10 cellular contexts compared by ENCODE assay signal in the genomic region with DNA sequence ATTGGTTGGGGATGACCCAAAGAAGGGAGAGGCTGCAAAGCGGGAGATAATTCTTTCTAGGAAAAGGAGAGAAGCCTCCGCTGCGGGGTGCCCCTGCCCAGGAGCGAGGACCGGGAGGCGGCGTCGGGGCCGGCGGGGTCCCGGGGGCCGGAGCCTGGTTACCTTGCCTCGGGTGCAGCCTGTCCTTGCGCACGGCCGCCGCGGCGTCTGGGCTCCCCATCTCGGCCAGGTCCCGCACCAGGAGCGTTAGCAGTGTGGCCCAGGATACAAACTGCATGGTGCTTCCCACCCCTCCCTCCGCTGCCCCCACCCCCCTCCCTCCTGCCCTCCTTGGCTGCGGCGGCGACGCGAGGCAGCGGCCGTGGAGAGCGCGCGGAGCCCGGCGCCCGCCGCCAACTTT. TPM values are rescaled to one million over a fixed set of nuclear protein-coding genes. Genes with fewer than 3 reads are reported as not detected.
DNase-seq lines count a peak whose midpoint lies in the region; ATAC-seq and TF ChIP-seq lines count a peak whose summit lies in the region.
"Had no signal": no experiment of that assay in that cellular context is flagged by ENCODE, and none has a peak within 500 bp of the region (broad histone marks: within the 10 kb centered on the region; RNA-seq: fewer than 3 reads in every experiment).

No MANE protein-coding gene starts in this region.

- peak in 1 of 3 donors; percentile 53 for DNase-seq in Peyer's patch
- peak in 1 of 2 donors; percentile 1 for DNase-seq in fibroblast of lung (ENCODE audit: low read depth in 2 of 2)
- no peak for DNase-seq in tibial nerve (ENCODE audit: low spot score in 2 of 2)
- DNase-seq in stimulated activated CD4-positive, alpha-beta T cell treated with anti-CD3 and anti-CD28 coated beads, Interleukin-4, amount 100 ng/mL, for 24 hours, result no peak
- no peak for DNase-seq in GM13977 (ENCODE audit: low spot score)
- DNase-seq in stimulated activated CD8-positive, alpha-beta memory T cell treated with anti-CD3 and anti-CD28 coated beads, Interleukin-4, amount 100 ng/mL, for 48 hours, result no peak
- DNase-seq: activated naive CD8-positive, alpha-beta T cell treated with anti-CD3 and anti-CD28 coated beads, Interleukin-2, amount 10 ng/mL, durations not matched to agents 7 days and 5 days; T-helper 1 cell had no signal

- peak overlapping the region; percentile 53 for H3K9ac ChIP-seq in fibroblast of lung (ENCODE audit: insufficient read depth, low read length)
- peak overlapping the region; percentile 68 for H3K9ac ChIP-seq in mucosa of stomach (ENCODE audit: low read length)

- H3K27ac ChIP-seq in Peyer's patch, result peak overlapping the region; percentile 72 to 94 (median 86)
- no peak overlapping the region for H3K27ac ChIP-seq in fibroblast of lung (ENCODE audit: insufficient read depth, low read length)
- peak overlapping the region; percentile 87 to 98 (median 94) for H3K27ac ChIP-seq in tibial nerve

- H3K36me3 ChIP-seq in Peyer's patch (no peaks in the 10 kb centered on the region), fibroblast of lung (ENCODE audit: control insufficient read depth, insufficient read depth, low read length) (no peaks in the 10 kb centered on the region), mucosa of stomach (ENCODE audit: control insufficient read depth, insufficient read depth, low read length) (no peaks in the 10 kb centered on the region), tibial nerve (no peaks in the 10 kb centered on the region)

- no peaks in the 10 kb centered on the region for H4K20me1 ChIP-seq in fibroblast of lung (ENCODE audit: control insufficient read depth, extremely low read depth, insufficient read depth, low read length)

- ATAC-seq in HG02852 (IDR thresholded peaks at IDR 0.05; ENCODE audit: unreplicated experiment), result no peak

- no peak for TF ChIP-seq POLR2A in Peyer's patch (IDR thresholded peaks at IDR 0.05)
- TF ChIP-seq POLR2A in tibial nerve (IDR thresholded peaks at IDR 0.05), result no peak

- TF ChIP-seq EP300 in tibial nerve (IDR thresholded peaks at IDR 0.05), result no peak

- peak overlapping the region; percentile 29 to 68 (median 55) for H3K4me3 ChIP-seq in Peyer's patch
- H3K4me3 ChIP-seq in fibroblast of lung (replicated peaks in 1 of 4; ENCODE audit: control extremely low read depth in 1 of 4, insufficient read depth in 1 of 4, low read depth in 3 of 4, low read length in 4 of 4), result peak overlapping the region; percentile 45 to 82 (median 68)
- H3K4me3 ChIP-seq in mucosa of stomach (ENCODE audit: low read length), result peak overlapping the region; percentile 28
- peak overlapping the region; percentile 57 to 78 (median 65) for H3K4me3 ChIP-seq in tibial nerve

- 0 to 1% methylated on average over 18 to 37 of the region's 37 CpGs for WGBS in tibial nerve, 2 donors

- H3K79me2 ChIP-seq in fibroblast of lung (ENCODE audit: control insufficient read depth, insufficient read depth, low read length), result no peaks in the 10 kb centered on the region

- peak overlapping the region; percentile 46 for H2AFZ ChIP-seq in fibroblast of lung (ENCODE audit: low read length)

- in situ Hi-C loops in GM13977 (cut with MboI; ENCODE audit: low pct_unique_long_range_greater_than_20kb, low sequenced_read_pairs, unreplicated experiment), result no loop called here

- no peaks in the 10 kb centered on the region for H3K27me3 ChIP-seq in Peyer's patch
- no peaks in the 10 kb centered on the region for H3K27me3 ChIP-seq in fibroblast of lung (ENCODE audit: control insufficient read depth, insufficient read depth, low read length)
- peaks cover 40% of the 10 kb centered on the region for H3K27me3 ChIP-seq in mucosa of stomach (ENCODE audit: control insufficient read depth, insufficient read depth, low read length)
- no peaks in the 10 kb centered on the region for H3K27me3 ChIP-seq in tibial nerve

- H3K4me2 ChIP-seq in fibroblast of lung (ENCODE audit: extremely low read depth, insufficient read depth, low read length), result peak overlapping the region; percentile 74

- TF ChIP-seq CTCF in Peyer's patch (IDR thresholded peaks at IDR 0.05), result no peak
- TF ChIP-seq CTCF in fibroblast of lung (conservative IDR thresholded peaks at IDR 0.05 in 1 of 2, IDR thresholded peaks at IDR 0.05 in 1 of 2; ENCODE audit: low read depth in 1 of 2, low read length in 2 of 2), result no peak
- TF ChIP-seq CTCF in tibial nerve (IDR thresholded peaks at IDR 0.05), result no peak
- no peak for TF ChIP-seq CTCF in GM13977 (IDR thresholded peaks at IDR 0.05; ENCODE audit: extremely low read depth, insufficient read depth, missing control alignments)

- H3K9me3 ChIP-seq in Peyer's patch (no peaks in the 10 kb centered on the region), fibroblast of lung (ENCODE audit: control insufficient read depth, insufficient read depth, low read depth, low read length) (no peaks in the 10 kb centered on the region), mucosa of stomach (ENCODE audit: control insufficient read depth, low read length) (no peaks in the 10 kb centered on the region), tibial nerve (no peaks in the 10 kb centered on the region)

- H3K4me1 ChIP-seq in Peyer's patch (peaks cover 0 to 6% (median 0%) of the 10 kb centered on the region in 4 donors), fibroblast of lung (ENCODE audit: control insufficient read depth, extremely low read depth, insufficient read depth, low read length) (no peaks in the 10 kb centered on the region), mucosa of stomach (ENCODE audit: control insufficient read depth, insufficient read depth, low read length) (no peaks in the 10 kb centered on the region), tibial nerve (peaks cover 0 to 62% (median 2%) of the 10 kb centered on the region in 4 donors)

RNA-seq across cellular contexts. Expression of a gene that starts 0.4 kb away (rescaled TPM):
- 10 to 100 TPM in 2 of 4 donors, 1 to 10 TPM in 2; 5.1 to 52.0 (median 9.5) TPM for total RNA-seq in Peyer's patch
- 1.8 and 2.1 TPM in 2 replicates for total RNA-seq in fibroblast of lung
- 0.69 and 0.82 TPM in 2 replicates for polyA plus RNA-seq in fibroblast of lung
- polyA plus RNA-seq in fibroblast of lung (2012), result 0.64 and 0.67 TPM in 2 replicates
- polyA minus RNA-seq in fibroblast of lung (ENCODE audit: low replicate concordance), result 1.1 and 2.0 TPM in 2 replicates
- total RNA-seq in tibial nerve, result 100 to 1,000 TPM in 1 of 4 donors, 10 to 100 TPM in 3; 79.1 to 145 (median 95.0) TPM
- total RNA-seq: activated naive CD8-positive, alpha-beta T cell treated with anti-CD3 and anti-CD28 coated beads, Interleukin-2, amount 10 ng/mL, durations not matched to agents 7 days and 5 days had no signal
